ENCODE assay signal across 8 cellular contexts in the genomic region with DNA sequence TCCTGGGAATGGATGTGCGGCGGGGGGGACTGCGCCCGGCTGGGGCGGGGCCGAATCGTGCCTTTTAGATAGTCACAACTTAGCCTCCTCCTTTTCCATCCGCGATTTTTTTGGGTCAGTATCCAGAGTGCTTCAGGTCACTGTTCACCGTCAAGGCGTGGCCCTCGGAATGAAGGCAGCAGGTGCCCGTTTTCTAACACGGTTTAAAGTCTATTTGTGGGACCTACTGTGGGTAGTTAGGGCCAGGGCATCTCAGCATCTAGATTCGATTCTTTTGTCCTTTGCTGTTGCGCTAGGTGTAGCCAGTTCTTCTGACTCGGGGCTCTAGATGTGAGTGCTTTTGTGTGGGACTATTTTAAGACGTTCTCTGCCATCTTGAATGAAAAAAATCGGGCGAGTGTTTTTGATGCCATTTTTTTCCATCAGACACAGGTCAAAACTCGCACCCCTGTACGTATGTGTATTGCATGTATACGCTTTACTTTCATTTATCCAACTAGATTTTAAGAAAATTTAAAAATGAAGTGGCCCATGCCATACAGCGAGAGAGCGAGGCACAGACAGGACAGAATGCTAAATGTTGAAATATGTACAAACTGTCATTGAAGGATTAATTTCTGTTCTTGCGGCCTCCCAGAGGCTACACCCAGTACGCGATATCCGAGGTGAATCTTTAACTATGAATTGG. TPM values are rescaled to one million over a fixed set of nuclear protein-coding genes. Genes with fewer than 3 reads are reported as not detected.
DNase-seq lines count a peak whose midpoint lies in the region; ATAC-seq and TF ChIP-seq lines count a peak whose summit lies in the region.

No MANE protein-coding gene starts in this region.

- peak overlapping the region; percentile 93 for H3K4me3 Mint-ChIP-seq in activated CD8-positive, alpha-beta memory T cell treated with anti-CD3 and anti-CD28 coated beads, Interleukin-2, amount 10 ng/mL, durations not matched to agents 7 days and 5 days
- peak overlapping the region; percentile 100 for H3K4me3 Mint-ChIP-seq in activated naive CD8-positive, alpha-beta T cell

- no peak for DNase-seq in activated CD8-positive, alpha-beta memory T cell treated with anti-CD3 and anti-CD28 coated beads, Interleukin-2, amount 10 ng/mL, durations not matched to agents 7 days and 5 days
- DNase-seq in activated CD8-positive, alpha-beta memory T cell treated with anti-CD3 and anti-CD28 coated beads, Interleukin-2, amount 50 U/mL, for 4 hours, result no peak
- DNase-seq in NCI-H524 (lab: John Stamatoyannopoulos, UW), result peak; percentile 72 to 76
- DNase-seq in hepatic stellate cell (ENCODE audit: low spot score), result peak; percentile 70
- DNase-seq in sigmoid colon, result no peak

- TF ChIP-seq EP300 in sigmoid colon (IDR thresholded peaks at IDR 0.05), result no peak

- H3K27ac ChIP-seq in sigmoid colon, result peak overlapping the region; percentile 92 to 97 (median 96)

- 0 to 1% methylated on average over 29 of the region's 29 CpGs for WGBS in sigmoid colon, 2 donors

- CTCF ChIA-PET in activated CD8-positive, alpha-beta memory T cell treated with anti-CD3 and anti-CD28 coated beads, Interleukin-2, amount 10 ng/mL, durations not matched to agents 7 days and 5 days (lab: Charles Lee), result interaction anchor here (0.8 to 2.2 kb wide), 7 partner anchors 59 to 316 kb away, joined by 3 to 16 read pairs (median 4); a partner anchor contains a TSS

- TF ChIP-seq CTCF in sigmoid colon (IDR thresholded peaks at IDR 0.05), result no peak

- H3K27me3 Mint-ChIP-seq in activated CD8-positive, alpha-beta memory T cell treated with anti-CD3 and anti-CD28 coated beads, Interleukin-2, amount 10 ng/mL, durations not matched to agents 7 days and 5 days, result peaks cover 5% of the 10 kb centered on the region
- peaks cover 5% of the 10 kb centered on the region for H3K27me3 Mint-ChIP-seq in activated naive CD8-positive, alpha-beta T cell

- H3K9me3 ChIP-seq in sigmoid colon, result no peaks in the 10 kb centered on the region

- H3K27me3 ChIP-seq in sigmoid colon, result no peaks in the 10 kb centered on the region

- intact Hi-C loops in sigmoid colon (cut with DNase I), result loop anchor here (5.0 to 10.0 kb wide), 4 partner anchors 46 to 1016 kb away; no protein-coding TSS in a partner anchor

- peak overlapping the region; percentile 95 for H3K27ac Mint-ChIP-seq in activated CD8-positive, alpha-beta memory T cell treated with anti-CD3 and anti-CD28 coated beads, Interleukin-2, amount 10 ng/mL, durations not matched to agents 7 days and 5 days
- H3K27ac Mint-ChIP-seq in activated naive CD8-positive, alpha-beta T cell, result peak overlapping the region; percentile 99

- H3K4me1 Mint-ChIP-seq in activated CD8-positive, alpha-beta memory T cell treated with anti-CD3 and anti-CD28 coated beads, Interleukin-2, amount 10 ng/mL, durations not matched to agents 7 days and 5 days, result peaks cover 28% of the 10 kb centered on the region
- H3K4me1 Mint-ChIP-seq in activated naive CD8-positive, alpha-beta T cell (ENCODE audit: low read depth), result peaks cover 45% of the 10 kb centered on the region

- no peak for TF ChIP-seq POLR2A in sigmoid colon (IDR thresholded peaks at IDR 0.05)

- no peaks in the 10 kb centered on the region for H3K9me3 Mint-ChIP-seq in activated CD8-positive, alpha-beta memory T cell treated with anti-CD3 and anti-CD28 coated beads, Interleukin-2, amount 10 ng/mL, durations not matched to agents 7 days and 5 days (ENCODE audit: low read depth)
- H3K9me3 Mint-ChIP-seq in activated naive CD8-positive, alpha-beta T cell (ENCODE audit: low read depth), result no peaks in the 10 kb centered on the region

- H3K4me3 ChIP-seq in sigmoid colon, result peak overlapping the region; percentile 66 to 79 (median 75)

- H3K36me3 ChIP-seq in sigmoid colon, result no peaks in the 10 kb centered on the region

- peak; percentile 1 for ATAC-seq in activated CD8-positive, alpha-beta memory T cell treated with anti-CD3 and anti-CD28 coated beads, Interleukin-2, amount 10 ng/mL, durations not matched to agents 7 days and 5 days
- ATAC-seq in HG03135 (IDR thresholded peaks at IDR 0.05; ENCODE audit: unreplicated experiment), result peak; percentile 4
- ATAC-seq in HG03139 (IDR thresholded peaks at IDR 0.05; ENCODE audit: unreplicated experiment), result no peak

- peaks cover 8% of the 10 kb centered on the region for H3K36me3 Mint-ChIP-seq in activated CD8-positive, alpha-beta memory T cell treated with anti-CD3 and anti-CD28 coated beads, Interleukin-2, amount 10 ng/mL, durations not matched to agents 7 days and 5 days
- H3K36me3 Mint-ChIP-seq in activated naive CD8-positive, alpha-beta T cell, result peaks cover 4% of the 10 kb centered on the region

- H3K4me1 ChIP-seq in sigmoid colon, result peaks cover 0 to 69% (median 42%) of the 10 kb centered on the region in 4 donors

RNA-seq across cellular contexts. Expression of a gene that starts 0.7 kb away (rescaled TPM):
- 10 to 100 TPM; 36.9 to 52.3 TPM for total RNA-seq in activated CD8-positive, alpha-beta memory T cell treated with anti-CD3 and anti-CD28 coated beads, Interleukin-2, amount 10 ng/mL, durations not matched to agents 7 days and 5 days
- total RNA-seq in sigmoid colon, result 100 to 1,000 TPM in 1 of 4 donors, 10 to 100 TPM in 3; 82.8 to 114 (median 90.5) TPM
- polyA plus RNA-seq in sigmoid colon, result 10 to 100 TPM; 19.9 to 32.3 (median 20.4) TPM

RNA-seq across cellular contexts. Expression of a gene that starts 1.0 kb away (rescaled TPM):
- total RNA-seq in activated CD8-positive, alpha-beta memory T cell treated with anti-CD3 and anti-CD28 coated beads, Interleukin-2, amount 10 ng/mL, durations not matched to agents 7 days and 5 days, result under 1 TPM; 0.56 to 0.91 TPM
- total RNA-seq in sigmoid colon, result 10 to 100 TPM; 40.2 to 56.6 (median 50.4) TPM
- 1 to 10 TPM; 4.2 to 6.2 (median 5.3) TPM for polyA plus RNA-seq in sigmoid colon

Comparison
In these comparisons a context has a peak if more than half of its experiments do, and no peak if none do; other contexts are left out.
1. DNase-seq: peak in NCI-H524 (2 of 2) and hepatic stellate cell (single experiment); none in activated CD8-positive, alpha-beta memory T cell treated with anti-CD3 and anti-CD28 coated beads, Interleukin-2, amount 10 ng/mL, durations not matched to agents 7 days and 5 days (single experiment), activated CD8-positive, alpha-beta memory T cell treated with anti-CD3 and anti-CD28 coated beads, Interleukin-2, amount 50 U/mL, for 4 hours (single experiment) and sigmoid colon (single experiment).
2. RNA of a gene that starts 1.0 kb away (total RNA-seq): 40.2 to 56.6 TPM in sigmoid colon; 0.56 to 0.91 TPM in activated CD8-positive, alpha-beta memory T cell treated with anti-CD3 and anti-CD28 coated beads, Interleukin-2, amount 10 ng/mL, durations not matched to agents 7 days and 5 days; every median in the first group is over 10 times any median in the second.